ENCODE assay signal across 29 cellular contexts in genomic region chr17:36094232-36094631, GRCh38. TPM values are rescaled to one million over a fixed set of nuclear protein-coding genes. Genes with fewer than 3 reads are reported as not detected.
"Had no signal": no experiment of that assay in that cellular context is flagged by ENCODE, and none has a peak within 500 bp of the region (broad histone marks: within the 10 kb centered on the region; RNA-seq: fewer than 3 reads in every experiment).

No MANE protein-coding gene starts in this region.

- H3K9me3 Mint-ChIP-seq: activated B cell treated with CpG ODN at 0.5 μM for 24 hours; activated naive CD4-positive, alpha-beta T cell treated with anti-CD3 and anti-CD28 coated beads for 36 hours; activated naive CD8-positive, alpha-beta T cell treated with anti-CD3 and anti-CD28 coated beads, Interleukin-2, amount 10 ng/mL, durations not matched to agents 7 days and 5 days; endodermal cell; T-helper 2 cell treated with Interferon-gamma antibody and Interleukin-4, amounts not matched to agents 5 μg/mL and 100 μg/mL, for 36 hours had no signal

- H3K4me2 ChIP-seq: smooth muscle cell had no signal

- DNase-seq: activated B cell treated with CpG ODN at 0.5 μM for 24 hours; activated CD4-positive, alpha-beta T cell treated with anti-CD3 and anti-CD28 coated beads, Interleukin-2, amount 50 U/mL, for 1 hour; activated effector memory CD4-positive, alpha-beta T cell treated with anti-CD3 and anti-CD28 coated beads, Interleukin-2, amount 50 U/mL, for 16 hours; activated naive CD4-positive, alpha-beta T cell treated with anti-CD3 and anti-CD28 coated beads for 36 hours; activated naive CD8-positive, alpha-beta T cell treated with anti-CD3 and anti-CD28 coated beads, Interleukin-2, amount 10 ng/mL, durations not matched to agents 7 days and 5 days; activated T-cell treated with anti-CD3 and anti-CD28 coated beads, Interleukin-2, amount 50 U/mL, for 48 hours; amniotic stem cell; brain microvascular endothelial cell; caudate nucleus; endodermal cell; foreskin fibroblast; head of caudate nucleus; hippocampal formation; midbrain; naive thymus-derived CD8-positive, alpha-beta T cell; stimulated activated CD4-positive, alpha-beta T cell treated with anti-CD3 and anti-CD28 coated beads, Interleukin-1b, Interleukin-23, amount 100 ng/mL, for 48 hours; stimulated activated CD4-positive, alpha-beta T cell treated with anti-CD3 and anti-CD28 coated beads, Interleukin-4, amount 100 ng/mL, for 4 hours; stimulated activated naive CD8-positive, alpha-beta T cell treated with anti-CD3 and anti-CD28 coated beads, Interleukin-15, Interleukin-2, amounts not matched to agents 100 U/mL and 50 U/mL, for 24 hours; T-helper 1 cell; testis; transverse colon had no signal

- ATAC-seq: esophagus mucosa; naive thymus-derived CD8-positive, alpha-beta T cell; stimulated activated naive CD8-positive, alpha-beta T cell treated with anti-CD3 and anti-CD28 coated beads, Interleukin-15, Interleukin-2, amounts not matched to agents 100 U/mL and 50 U/mL, for 24 hours had no signal

- H3K27me3 ChIP-seq: brain microvascular endothelial cell, right atrium auricular region, testis, transverse colon had no signal

- H3K4me1 Mint-ChIP-seq: endodermal cell had no signal

- H3K36me3 ChIP-seq: brain microvascular endothelial cell, right atrium auricular region, transverse colon had no signal

- H3K9me3 ChIP-seq: right atrium auricular region, testis, transverse colon had no signal

- H3K27ac Mint-ChIP-seq: activated naive CD4-positive, alpha-beta T cell treated with anti-CD3 and anti-CD28 coated beads for 36 hours; endodermal cell; T-helper 2 cell treated with Interferon-gamma antibody and Interleukin-4, amounts not matched to agents 5 μg/mL and 100 μg/mL, for 36 hours had no signal

- H3K4me3 ChIP-seq: right atrium auricular region, smooth muscle cell, testis, transverse colon had no signal

- H3K4me3 Mint-ChIP-seq: activated naive CD4-positive, alpha-beta T cell treated with anti-CD3 and anti-CD28 coated beads for 36 hours; activated naive CD8-positive, alpha-beta T cell treated with anti-CD3 and anti-CD28 coated beads, Interleukin-2, amount 10 ng/mL, durations not matched to agents 7 days and 5 days; endodermal cell; T-helper 2 cell treated with Interferon-gamma antibody and Interleukin-4, amounts not matched to agents 5 μg/mL and 100 μg/mL, for 36 hours had no signal

- H3K36me3 Mint-ChIP-seq: activated naive CD8-positive, alpha-beta T cell treated with anti-CD3 and anti-CD28 coated beads, Interleukin-2, amount 10 ng/mL, durations not matched to agents 7 days and 5 days; naive thymus-derived CD8-positive, alpha-beta T cell had no signal

- H3K27ac ChIP-seq: brain microvascular endothelial cell, right atrium auricular region, testis, transverse colon had no signal

- H3K4me1 ChIP-seq: right atrium auricular region, testis, transverse colon had no signal

- FAIRE-seq: astrocyte, urothelium cell line had no signal

RNA-seq across cellular contexts. Expression of gene CCL3, which starts 4.3 kb away (rescaled TPM):
- total RNA-seq: endodermal cell, esophagus mucosa, pulmonary artery endothelial cell had no signal

RNA-seq across cellular contexts. Expression of gene CCL4, which starts 9.4 kb away (rescaled TPM):
- total RNA-seq: endodermal cell, esophagus mucosa, kidney epithelial cell, pulmonary artery endothelial cell had no signal
- polyA plus RNA-seq: smooth muscle cell had no signal

RNA-seq across cellular contexts. Expression of gene CCL18, which starts 30.2 kb away (rescaled TPM):
- total RNA-seq: activated B cell treated with CpG ODN at 0.5 μM for 24 hours; activated naive CD4-positive, alpha-beta T cell treated with anti-CD3 and anti-CD28 coated beads for 36 hours; activated naive CD8-positive, alpha-beta T cell treated with anti-CD3 and anti-CD28 coated beads, Interleukin-2, amount 10 ng/mL, durations not matched to agents 7 days and 5 days; astrocyte; endodermal cell; kidney epithelial cell; naive thymus-derived CD8-positive, alpha-beta T cell; pulmonary artery endothelial cell; smooth muscle cell had no signal
- polyA plus RNA-seq: naive thymus-derived CD8-positive, alpha-beta T cell; smooth muscle cell had no signal
